Comparison of ENCODE assay signal across 18 cellular contexts in genomic region chr12:32737715-32738114, GRCh38. TPM values are rescaled to one million over a fixed set of nuclear protein-coding genes. Genes with fewer than 3 reads are reported as not detected.
DNase-seq lines count a peak whose midpoint lies in the region; ATAC-seq and TF ChIP-seq lines count a peak whose summit lies in the region.
"Had no signal": no experiment of that assay in that cellular context is flagged by ENCODE, and none has a peak within 500 bp of the region (broad histone marks: within the 10 kb centered on the region; RNA-seq: fewer than 3 reads in every experiment).

No MANE protein-coding gene starts in this region.

- peak overlapping the region; percentile 22 for H3K4me2 ChIP-seq in GM23338
- H3K4me2 ChIP-seq: BLaER1 treated with 17β-estradiol and CSF1 and Interleukin-3, amounts not matched to agents 10 nM and 100 nM had no signal

- no peak overlapping the region for H3K4me3 ChIP-seq in GM23338
- H3K4me3 ChIP-seq: BLaER1 treated with 17β-estradiol and CSF1 and Interleukin-3, amounts not matched to agents 10 nM and 100 nM; SJSA1 had no signal

- H3K4me1 Mint-ChIP-seq in activated naive CD8-positive, alpha-beta T cell treated with anti-CD3 and anti-CD28 coated beads, Interleukin-2, amount 50 U/mL, for 24 hours: peaks cover 7% of the 10 kb centered on the region
- H3K4me1 Mint-ChIP-seq in activated naive CD8-positive, alpha-beta T cell treated with anti-CD3 and anti-CD28 coated beads for 36 hours: peaks cover 3% of the 10 kb centered on the region
- peaks cover 22% of the 10 kb centered on the region for H3K4me1 Mint-ChIP-seq in GM23338
- H3K4me1 Mint-ChIP-seq in brain: peaks cover 9% of the 10 kb centered on the region

- H3F3A ChIP-seq in GM23338 (replicated peaks; ENCODE audit: low read depth): no peaks in the 10 kb centered on the region

- H3K9me2 ChIP-seq in GM23338 (ENCODE audit: insufficient read depth): no peaks in the 10 kb centered on the region

- H3K27me3 ChIP-seq in GM23338 (ENCODE audit: insufficient read depth): no peaks in the 10 kb centered on the region
- H3K27me3 ChIP-seq: BLaER1 treated with 17β-estradiol and CSF1 and Interleukin-3, amounts not matched to agents 10 nM and 100 nM; SJSA1 had no signal

- DNase-seq in activated naive CD8-positive, alpha-beta T cell treated with anti-CD3 and anti-CD28 coated beads, Interleukin-2, amount 50 U/mL, for 24 hours: no peak
- no peak for DNase-seq in activated naive CD8-positive, alpha-beta T cell treated with anti-CD3 and anti-CD28 coated beads for 36 hours
- DNase-seq in GM23338 (ENCODE audit: low spot score): peak; percentile 20
- DNase-seq in putamen (ENCODE audit: low spot score): peak; percentile 36
- DNase-seq in NCI-H1105 (lab: John Stamatoyannopoulos, UW): no peak
- DNase-seq: AML-193; CD4-positive, alpha-beta memory T cell; COR-L47; NCI-H1105 treated with DMSO at 0.1 percent for 48 hours; NCI-H2029; NCI-H446 treated with DMSO at 0.1 percent for 48 hours; NCI-H526; Right ventricle myocardium superior; RPMI8226 had no signal

- peaks cover 24% of the 10 kb centered on the region for H3K4me1 ChIP-seq in GM23338 (ENCODE audit: insufficient read depth)
- H3K4me1 ChIP-seq: BLaER1 treated with 17β-estradiol and CSF1 and Interleukin-3, amounts not matched to agents 10 nM and 100 nM; SJSA1 had no signal

- no peaks in the 10 kb centered on the region for H3K9me3 Mint-ChIP-seq in activated naive CD8-positive, alpha-beta T cell treated with anti-CD3 and anti-CD28 coated beads, Interleukin-2, amount 50 U/mL, for 24 hours
- H3K9me3 Mint-ChIP-seq in activated naive CD8-positive, alpha-beta T cell treated with anti-CD3 and anti-CD28 coated beads for 36 hours: no peaks in the 10 kb centered on the region
- H3K9me3 Mint-ChIP-seq in GM23338 (no peaks in the 10 kb centered on the region), brain (no peaks in the 10 kb centered on the region)
- H3K9me3 Mint-ChIP-seq: CD4-positive, alpha-beta memory T cell had no signal

- no peak overlapping the region for H3K27ac ChIP-seq in GM23338 (ENCODE audit: low read depth)
- H3K27ac ChIP-seq: BLaER1 treated with 17β-estradiol and CSF1 and Interleukin-3, amounts not matched to agents 10 nM and 100 nM; SJSA1 had no signal

- H3K4me3 Mint-ChIP-seq in activated naive CD8-positive, alpha-beta T cell treated with anti-CD3 and anti-CD28 coated beads, Interleukin-2, amount 50 U/mL, for 24 hours: no peak overlapping the region
- H3K4me3 Mint-ChIP-seq in activated naive CD8-positive, alpha-beta T cell treated with anti-CD3 and anti-CD28 coated beads for 36 hours: no peak overlapping the region
- H3K4me3 Mint-ChIP-seq in GM23338 (no peak overlapping the region), brain (no peak overlapping the region)
- H3K4me3 Mint-ChIP-seq: CD4-positive, alpha-beta memory T cell had no signal

- no peaks in the 10 kb centered on the region for H3K79me2 ChIP-seq in GM23338 (replicated peaks; ENCODE audit: insufficient read depth)

- H3K36me3 Mint-ChIP-seq in activated naive CD8-positive, alpha-beta T cell treated with anti-CD3 and anti-CD28 coated beads, Interleukin-2, amount 50 U/mL, for 24 hours (ENCODE audit: low read depth): peaks cover 33% of the 10 kb centered on the region
- peaks cover 4% of the 10 kb centered on the region for H3K36me3 Mint-ChIP-seq in activated naive CD8-positive, alpha-beta T cell treated with anti-CD3 and anti-CD28 coated beads for 36 hours
- H3K36me3 Mint-ChIP-seq in GM23338 (ENCODE audit: low read depth): peaks cover 59% of the 10 kb centered on the region
- H3K36me3 Mint-ChIP-seq in brain: peaks cover 69% of the 10 kb centered on the region

- no peak overlapping the region for H2AFZ ChIP-seq in GM23338

- peak overlapping the region; percentile 19 for H3K27ac Mint-ChIP-seq in activated naive CD8-positive, alpha-beta T cell treated with anti-CD3 and anti-CD28 coated beads, Interleukin-2, amount 50 U/mL, for 24 hours
- no peak overlapping the region for H3K27ac Mint-ChIP-seq in activated naive CD8-positive, alpha-beta T cell treated with anti-CD3 and anti-CD28 coated beads for 36 hours
- no peak overlapping the region for H3K27ac Mint-ChIP-seq in GM23338
- H3K27ac Mint-ChIP-seq in brain: peak overlapping the region in 3 of 5 experiments; percentile 42 to 73 (median 63)

- H3K36me3 ChIP-seq in GM23338 (ENCODE audit: insufficient read depth): peaks cover 14% of the 10 kb centered on the region; the same call in 1 of the 2 replicates

- TF ChIP-seq CTCF in GM23338 (conservative IDR thresholded peaks at IDR 0.05; ENCODE audit: low read depth in 2 of 2) (no peak), brain (conservative IDR thresholded peaks at IDR 0.05) (no peak)

- H3K27me3 Mint-ChIP-seq in activated naive CD8-positive, alpha-beta T cell treated with anti-CD3 and anti-CD28 coated beads, Interleukin-2, amount 50 U/mL, for 24 hours: no peaks in the 10 kb centered on the region
- no peaks in the 10 kb centered on the region for H3K27me3 Mint-ChIP-seq in activated naive CD8-positive, alpha-beta T cell treated with anti-CD3 and anti-CD28 coated beads for 36 hours
- H3K27me3 Mint-ChIP-seq in GM23338 (ENCODE audit: insufficient read depth, low read depth, poor library complexity) (no peaks in the 10 kb centered on the region), brain (no peaks in the 10 kb centered on the region)
- H3K27me3 Mint-ChIP-seq: CD4-positive, alpha-beta memory T cell had no signal

- no peaks in the 10 kb centered on the region for H4K20me1 ChIP-seq in GM23338 (replicated peaks; ENCODE audit: insufficient read depth)

- no peak for ATAC-seq in activated naive CD8-positive, alpha-beta T cell treated with anti-CD3 and anti-CD28 coated beads, Interleukin-2, amount 50 U/mL, for 24 hours
- ATAC-seq in GM23338 (peak; percentile 23; the same call in 1 of the 3 replicates), GM21423 (IDR thresholded peaks at IDR 0.05; ENCODE audit: unreplicated experiment) (no peak)

TF ChIP-seq in GM23338, 12 proteins besides CTCF, POLR2A, EP300 and RAD21 (continues in another document):
- TF ChIP-seq JUNB (IDR thresholded peaks at IDR 0.05; ENCODE audit: unreplicated experiment) (no peak), ETS1 (IDR thresholded peaks at IDR 0.05) (no peak), POLR2AphosphoS5 (IDR thresholded peaks at IDR 0.05; ENCODE audit: low read depth) (no peak), ZNF114 (CRISPR knock-in tag; IDR thresholded peaks at IDR 0.05) (no peak), STAT1 (IDR thresholded peaks at IDR 0.05; ENCODE audit: unreplicated experiment) (no peak), REST (IDR thresholded peaks at IDR 0.05; ENCODE audit: unreplicated experiment) (no peak), EZH2 (IDR thresholded peaks at IDR 0.05; ENCODE audit: low read depth, unreplicated experiment) (no peak), CREB1 (CRISPR knock-in tag; IDR thresholded peaks at IDR 0.05; ENCODE audit: low read depth) (no peak), ZNF331 (CRISPR knock-in tag; IDR thresholded peaks at IDR 0.05; ENCODE audit: low read depth) (no peak)

RNA-seq across cellular contexts. Expression of gene YARS2, which starts 18.0 kb away (rescaled TPM):
- 10 to 100 TPM; 38.3 to 41.0 TPM for total RNA-seq in activated naive CD8-positive, alpha-beta T cell treated with anti-CD3 and anti-CD28 coated beads for 36 hours
- 67.1 and 73.0 TPM in 2 replicates for total RNA-seq in GM23338 (2014; rRNA removed; shearing (Covaris generic))
- polyA plus RNA-seq in GM23338 (2016; fragmentation: Nextera tagmentation; extraction: Ambion mirVana): 70.1 and 76.7 TPM in 2 replicates
- polyA plus RNA-seq in brain (ENCODE audit: insufficient read depth, low read depth, low replicate concordance): 8.6 TPM

RNA-seq across cellular contexts. Expression of gene DNM1L, which starts 58.6 kb away (rescaled TPM):
- 10 to 100 TPM; 60.4 to 66.1 TPM for total RNA-seq in activated naive CD8-positive, alpha-beta T cell treated with anti-CD3 and anti-CD28 coated beads for 36 hours
- total RNA-seq in GM23338 (2014; rRNA removed; shearing (Covaris generic)): 89.9 and 94.8 TPM in 2 replicates
- polyA plus RNA-seq in GM23338 (2016; fragmentation: Nextera tagmentation; extraction: Ambion mirVana): 54.3 and 72.2 TPM in 2 replicates
- 24.8 TPM for polyA plus RNA-seq in brain (ENCODE audit: insufficient read depth, low read depth, low replicate concordance)

Comparison
In these comparisons a context has a peak if more than half of its experiments do, and no peak if none do; other contexts are left out.
1. H3K27ac Mint-ChIP-seq: peak in activated naive CD8-positive, alpha-beta T cell treated with anti-CD3 and anti-CD28 coated beads, Interleukin-2, amount 50 U/mL, for 24 hours (single experiment) and brain (3 of 5); none in activated naive CD8-positive, alpha-beta T cell treated with anti-CD3 and anti-CD28 coated beads for 36 hours (single experiment) and GM23338 (single experiment).
2. DNase-seq: peak in GM23338 (single experiment) and putamen (single experiment); none in activated naive CD8-positive, alpha-beta T cell treated with anti-CD3 and anti-CD28 coated beads, Interleukin-2, amount 50 U/mL, for 24 hours (single experiment), activated naive CD8-positive, alpha-beta T cell treated with anti-CD3 and anti-CD28 coated beads for 36 hours (single experiment) and NCI-H1105 (single experiment).